Comparison of ENCODE assay signal across 11 cellular contexts in the genomic region with DNA sequence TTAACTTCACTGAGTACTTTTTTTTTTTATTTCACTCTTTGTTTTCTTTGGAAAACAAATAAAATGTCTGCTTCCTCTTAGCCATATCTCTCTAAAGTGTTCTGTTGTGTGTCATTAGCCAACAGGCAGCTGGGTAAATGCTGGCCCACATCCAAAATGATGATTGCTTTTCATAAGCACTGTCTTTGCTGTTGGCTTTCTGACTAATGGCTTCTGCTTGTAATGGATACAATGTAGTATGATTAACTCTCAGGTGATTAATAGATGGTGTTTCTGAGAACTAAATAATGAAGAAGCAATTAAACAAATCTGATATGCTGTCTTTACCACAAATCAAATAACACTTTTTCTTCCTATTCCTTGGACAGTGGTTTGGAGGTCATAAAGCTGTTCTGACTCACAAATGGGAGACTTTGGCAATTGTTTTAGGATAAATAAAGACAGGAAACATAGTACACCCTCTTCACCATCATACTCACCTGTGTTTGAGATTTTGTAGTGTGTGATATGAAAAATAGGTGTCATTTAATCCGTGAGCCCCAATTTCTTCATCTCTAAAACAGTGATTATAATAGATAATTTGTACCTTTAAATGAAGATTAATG.
DNase-seq lines count a peak whose midpoint lies in the region; ATAC-seq and TF ChIP-seq lines count a peak whose summit lies in the region.
"Had no signal": no experiment of that assay in that cellular context is flagged by ENCODE, and none has a peak within 500 bp of the region (broad histone marks: within the 10 kb centered on the region; RNA-seq: fewer than 3 reads in every experiment).

No MANE protein-coding gene starts in this region.

- intact Hi-C loops in Panc1 (cut with micrococcal nuclease; ENCODE audit: unreplicated experiment) (no loop called here), posterior cingulate gyrus (cut with DNase I) (no loop called here)

- peak; percentile 54 for DNase-seq in AG08395 (ENCODE audit: low spot score)
- DNase-seq in LNCaP clone FGC (ENCODE audit: low read depth) = peak; percentile 89
- DNase-seq in Panc1 (ENCODE audit: low read depth, low spot score) = peak; percentile 79
- peak; percentile 90 for DNase-seq in fibroblast of pulmonary artery (ENCODE audit: low read depth)
- DNase-seq in stimulated activated CD4-positive, alpha-beta T cell treated with anti-CD3 and anti-CD28 coated beads, Interleukin-12 subunit alpha, Interleukin-12 subunit beta, amount 100 ng/mL, for 4 hours = no peak
- DNase-seq in putamen (ENCODE audit: low spot score) = no peak
- no peak for DNase-seq in posterior cingulate gyrus
- DNase-seq: T-cell had no signal

- H3K4me1 ChIP-seq in Panc1 (ENCODE audit: control insufficient read depth, insufficient read depth, low read length) = no peaks in the 10 kb centered on the region
- H3K4me1 ChIP-seq: BLaER1, suprapubic skin had no signal

- ATAC-seq in Panc1 = no peak
- no peak for ATAC-seq in HG02642 (IDR thresholded peaks at IDR 0.05; ENCODE audit: poor library complexity, unreplicated experiment)
- ATAC-seq: T-cell had no signal

- CTCF ChIA-PET in Panc1 (lab: Charles Lee) = no interaction called here

- in situ Hi-C loops in Panc1 (cut with HindIII; ENCODE audit: low pct_unique_long_range_greater_than_20kb, low sequenced_read_pairs) = no loop called here

- H3K27me3 ChIP-seq in Panc1 (ENCODE audit: control insufficient read depth, insufficient read depth, low read length) = no peaks in the 10 kb centered on the region
- H3K27me3 ChIP-seq: BLaER1, suprapubic skin had no signal

- H3K36me3 ChIP-seq in Panc1 (ENCODE audit: control insufficient read depth, insufficient read depth, low read length) = no peaks in the 10 kb centered on the region
- H3K36me3 ChIP-seq: BLaER1, suprapubic skin had no signal

- POLR2A ChIA-PET in Panc1 (lab: Charles Lee) = no interaction called here

- no peaks in the 10 kb centered on the region for H3K9me3 ChIP-seq in Panc1 (ENCODE audit: control insufficient read depth, insufficient read depth, low read depth, low read length)
- H3K9me3 ChIP-seq: BLaER1, suprapubic skin had no signal

- TF ChIP-seq CTCF in LNCaP clone FGC (IDR thresholded peaks at IDR 0.05; ENCODE audit: control insufficient read depth, extremely low read depth, insufficient read depth) (no peak), Panc1 (IDR thresholded peaks at IDR 0.05) (no peak), fibroblast of pulmonary artery (IDR thresholded peaks at IDR 0.05; ENCODE audit: low read length, missing control alignments) (no peak)

- no peak overlapping the region for H3K4me3 ChIP-seq in LNCaP clone FGC (ENCODE audit: low read depth, low read length)
- no peak overlapping the region for H3K4me3 ChIP-seq in Panc1 (ENCODE audit: low read depth in 2 of 2, low read length in 2 of 2)
- no peak overlapping the region for H3K4me3 ChIP-seq in fibroblast of pulmonary artery (replicated peaks; ENCODE audit: low read depth, low read length)
- H3K4me3 ChIP-seq: BLaER1, suprapubic skin had no signal

- no TSS peak for BruUV-seq in Panc1 (replicated peaks; lab: Mats Ljungman, UMichigan)

- H3K27ac ChIP-seq in Panc1 (ENCODE audit: low read length) = no peak overlapping the region
- H3K27ac ChIP-seq: BLaER1, suprapubic skin had no signal

Comparison
In these comparisons a context has a peak if more than half of its experiments do, and no peak if none do; other contexts are left out.
1. DNase-seq: peak in AG08395 (single experiment), LNCaP clone FGC (single experiment), Panc1 (single experiment) and fibroblast of pulmonary artery (single experiment); none in stimulated activated CD4-positive, alpha-beta T cell treated with anti-CD3 and anti-CD28 coated beads, Interleukin-12 subunit alpha, Interleukin-12 subunit beta, amount 100 ng/mL, for 4 hours (single experiment), putamen (single experiment) and posterior cingulate gyrus (0 of 10).